ENCODE assay signal across 8 cellular contexts in genomic region chrX:12901486-12901885, GRCh38. TPM values are rescaled to one million over a fixed set of nuclear protein-coding genes. Genes with fewer than 3 reads are reported as not detected.
DNase-seq lines count a peak whose midpoint lies in the region; ATAC-seq, FAIRE-seq and TF ChIP-seq lines count a peak whose summit lies in the region.

No MANE protein-coding gene starts in this region.

- no peaks in the 10 kb centered on the region for H3K27me3 ChIP-seq in bronchial epithelial cell (ENCODE audit: control insufficient read depth, insufficient read depth, low read length)

- H3K27ac Mint-ChIP-seq in activated B cell treated with CpG ODN at 0.5 μM for 24 hours = peak overlapping the region; percentile 60

- TF ChIP-seq POLR2A in GM12892 (IDR thresholded peaks at IDR 0.05; ENCODE audit: low read depth, low read length) = no peak
- TF ChIP-seq POLR2A in NB4 (IDR thresholded peaks at IDR 0.05; ENCODE audit: extremely low read depth, insufficient read length) = no peak

- DNase-seq in 8988T (peak; percentile 47), GM12892 (ENCODE audit: insufficient read length) (peak; percentile 46), NB4 (ENCODE audit: low read depth) (peak; percentile 66), activated B cell treated with CpG ODN at 0.5 μM for 24 hours (peak; percentile 41), bronchial epithelial cell (ENCODE audit: low read depth) (peak; percentile 39), left kidney (ENCODE audit: low read depth, low spot score) (peak; percentile 63)
- peak in 2 of 3 donors; percentile 28 to 51 for DNase-seq in stimulated activated CD4-positive, alpha-beta T cell treated with anti-CD3 and anti-CD28 coated beads, TNF-alpha, amount 100 ng/mL, for 1 hour (ENCODE audit: low read depth in 3 of 3, low spot score in 1 of 3)

- H3K4me1 Mint-ChIP-seq in activated B cell treated with CpG ODN at 0.5 μM for 24 hours = peaks cover 4% of the 10 kb centered on the region

- peak; percentile 71 for ATAC-seq in activated B cell treated with CpG ODN at 0.5 μM for 24 hours (ENCODE audit: low read depth)
- no peak for ATAC-seq in GM19452 (IDR thresholded peaks at IDR 0.05; ENCODE audit: unreplicated experiment)

- CTCF ChIA-PET in activated B cell treated with CpG ODN at 0.5 μM for 24 hours (lab: Charles Lee) = interaction anchor here (0.7 to 7.5 kb wide), 4 partner anchors 87 to 587 kb away, joined by 3 to 67 read pairs (median 3); no protein-coding TSS in a partner anchor

- H3K27me3 Mint-ChIP-seq in activated B cell treated with CpG ODN at 0.5 μM for 24 hours = no peaks in the 10 kb centered on the region

- H3K4me3 ChIP-seq in NB4 (ENCODE audit: low read depth, low read length) = no peak overlapping the region
- H3K4me3 ChIP-seq in bronchial epithelial cell (ENCODE audit: low read depth, low read length) = no peak overlapping the region

- intact Hi-C loops in activated B cell treated with CpG ODN at 0.5 μM for 24 hours (cut with micrococcal nuclease) = loop anchor here (1.0 kb wide), 4 partner anchors 8 to 199 kb away; no protein-coding TSS in a partner anchor

- TF ChIP-seq CTCF in NB4 (IDR thresholded peaks at IDR 0.05; ENCODE audit: low read depth, low read length) (peak; percentile 51), activated B cell treated with CpG ODN at 0.5 μM for 24 hours (IDR thresholded peaks at IDR 0.05) (no peak), bronchial epithelial cell (IDR thresholded peaks at IDR 0.05; ENCODE audit: insufficient read depth, low read length, severe bottlenecking) (peak; percentile 48)

- no peaks in the 10 kb centered on the region for H3K36me3 Mint-ChIP-seq in activated B cell treated with CpG ODN at 0.5 μM for 24 hours (ENCODE audit: low read depth)

- no peaks in the 10 kb centered on the region for H3K9me3 Mint-ChIP-seq in activated B cell treated with CpG ODN at 0.5 μM for 24 hours

- H3K4me3 Mint-ChIP-seq in activated B cell treated with CpG ODN at 0.5 μM for 24 hours = no peak overlapping the region

- H3K36me3 ChIP-seq in bronchial epithelial cell (ENCODE audit: control insufficient read depth, insufficient read depth, low read length) = no peaks in the 10 kb centered on the region

- POLR2A ChIA-PET in activated B cell treated with CpG ODN at 0.5 μM for 24 hours (lab: Charles Lee) = no interaction called here

- FAIRE-seq in GM12892 (lab: Jason Lieb, UNC) (peak; percentile 90), bronchial epithelial cell (lab: Jason Lieb, UNC) (no peak)

RNA-seq across cellular contexts. Expression of gene TLR8, which starts 4.9 kb away (rescaled TPM):
- not detected for polyA plus RNA-seq in GM12892 (2012; ENCODE audit: missing spikeins)
- 0.20 and 0.22 TPM in 2 replicates for total RNA-seq in activated B cell treated with CpG ODN at 0.5 μM for 24 hours
- total RNA-seq in bronchial epithelial cell = not detected in 2 replicates

RNA-seq across cellular contexts. Expression of gene TLR7, which starts 34.6 kb away (rescaled TPM):
- 19.1 TPM for polyA plus RNA-seq in GM12892 (2012; ENCODE audit: missing spikeins)
- total RNA-seq in activated B cell treated with CpG ODN at 0.5 μM for 24 hours (4.6 and 5.4 TPM in 2 replicates), bronchial epithelial cell (not detected in 2 replicates)
